ENCODE assay signal across 27 cellular contexts in genomic region chr9:16363073-16363781, GRCh38.
DNase-seq lines count a peak whose midpoint lies in the region; ATAC-seq, FAIRE-seq and TF ChIP-seq lines count a peak whose summit lies in the region.
"Had no signal": no experiment of that assay in that cellular context is flagged by ENCODE, and none has a peak within 500 bp of the region (broad histone marks: within the 10 kb centered on the region; RNA-seq: fewer than 3 reads in every experiment).

No MANE protein-coding gene starts in this region.

- CTCF ChIA-PET in endothelial cell of umbilical vein (lab: Charles Lee) = interaction anchor here (1.4 kb wide), 2 partner anchors 10 to 27 kb away, joined by 3 to 7 read pairs; no protein-coding TSS in a partner anchor

- TF ChIP-seq CTCF in endothelial cell of umbilical vein (IDR thresholded peaks at IDR 0.05; ENCODE audit: extremely low read depth in 1 of 2, insufficient read depth in 1 of 2, low read depth in 1 of 2, low read length in 2 of 2) = no peak
- no peak for TF ChIP-seq CTCF in uterus (IDR thresholded peaks at IDR 0.05)
- TF ChIP-seq CTCF in WERI-Rb-1 (IDR thresholded peaks at IDR 0.05; ENCODE audit: low read depth, low read length) = no peak

- POLR2A ChIA-PET in endothelial cell of umbilical vein (lab: Charles Lee) = interaction anchor here (0.5 kb wide), 1 partner anchor 363 kb away, joined by 3 read pairs; no protein-coding TSS in a partner anchor

- H3K9ac ChIP-seq in endothelial cell of umbilical vein (replicated peaks; ENCODE audit: extremely low read depth, insufficient read depth, low read length) = no peak overlapping the region

- ATAC-seq in left ventricle myocardium superior = peak; percentile 43
- ATAC-seq in left cardiac atrium = no peak
- no peak for ATAC-seq in GM21717 (IDR thresholded peaks at IDR 0.05; ENCODE audit: unreplicated experiment)
- no peak for ATAC-seq in HG02885 (IDR thresholded peaks at IDR 0.05; ENCODE audit: poor library complexity, unreplicated experiment)
- ATAC-seq: A549; CD8-positive, alpha-beta T cell; GM12878; PC-3 had no signal

- H3K27ac ChIP-seq in endothelial cell of umbilical vein (ENCODE audit: insufficient read depth, low read depth, low read length) (no peak overlapping the region), uterus (peak overlapping the region; percentile 1 to 37), WERI-Rb-1 (no peak overlapping the region)
- H3K27ac ChIP-seq: HL-60, SJSA1 had no signal

- H3K4me2 ChIP-seq in endothelial cell of umbilical vein (ENCODE audit: insufficient read depth, low read length) = no peak overlapping the region
- H3K4me2 ChIP-seq: A549 had no signal

- H4K20me1 ChIP-seq in endothelial cell of umbilical vein (replicated peaks; ENCODE audit: control insufficient read depth, extremely low read depth, insufficient read depth, low read length) = no peaks in the 10 kb centered on the region

- no TSS peak for BruUV-seq in endothelial cell of umbilical vein (replicated peaks; lab: Mats Ljungman, UMichigan)

- no peaks in the 10 kb centered on the region for H3K9me3 ChIP-seq in endothelial cell of umbilical vein (replicated peaks; ENCODE audit: control insufficient read depth, insufficient read depth, low read length)
- H3K9me3 ChIP-seq in uterus = no peaks in the 10 kb centered on the region
- no peaks in the 10 kb centered on the region for H3K9me3 ChIP-seq in WERI-Rb-1 (ENCODE audit: severe bottlenecking)
- H3K9me3 ChIP-seq: Caco-2, SJSA1 had no signal

- intact Hi-C loops in left ventricle myocardium superior (cut with micrococcal nuclease) = no loop called here
- intact Hi-C loops in left cardiac atrium (cut with DNase I) = no loop called here
- intact Hi-C loops in endothelial cell of umbilical vein (cut with micrococcal nuclease) = loop anchor here (2.0 to 10.0 kb wide), 2 partner anchors 18 to 168 kb away; no protein-coding TSS in a partner anchor
- intact Hi-C loops in uterus (cut with DNase I; ENCODE audit: low total_unique reads) = no loop called here

- no peak for DNase-seq in left ventricle myocardium superior
- DNase-seq in left cardiac atrium = no peak
- peak; percentile 60 for DNase-seq in endothelial cell of umbilical vein (ENCODE audit: low read depth, low spot score)
- DNase-seq in lung microvascular endothelial cell (ENCODE audit: low read depth in 2 of 2) = peak; percentile 58 to 71
- DNase-seq in uterus = no peak
- no peak for DNase-seq in WERI-Rb-1
- DNase-seq: C1 segment of cervical spinal cord; Caco-2; DMS 273 treated with DMSO at 0.1 percent for 48 hours; DMS79; EL; GDM1; NCI-H1048; NCI-H1694; NCI-H2029 treated with DMSO at 0.1 percent for 48 hours; NCI-H446 treated with DMSO at 0.1 percent for 48 hours; NCI-H526; NCI-H82; NK-92 treated with Interleukin-12 subunit alpha and Interleukin-12 subunit beta, amount 100 ng/mL, for 24 hours; PC-3 had no signal

- FAIRE-seq in endothelial cell of umbilical vein (lab: Jason Lieb, UNC) = peak; percentile 33
- FAIRE-seq: A549, GM12878 had no signal

- no peak for TF ChIP-seq POLR2A in endothelial cell of umbilical vein (IDR thresholded peaks at IDR 0.05; ENCODE audit: low read depth, low read length)
- no peak for TF ChIP-seq POLR2A in uterus (IDR thresholded peaks at IDR 0.05)

- H3K79me2 ChIP-seq in endothelial cell of umbilical vein (ENCODE audit: control insufficient read depth, insufficient read depth, low read length) = no peaks in the 10 kb centered on the region

- peak overlapping the region; percentile 26 for H2AFZ ChIP-seq in endothelial cell of umbilical vein (ENCODE audit: low read depth, low read length)

- H3K27me3 ChIP-seq in endothelial cell of umbilical vein (ENCODE audit: control insufficient read depth in 2 of 2, insufficient read depth in 2 of 2, low read length in 2 of 2) = no peaks in the 10 kb centered on the region
- H3K27me3 ChIP-seq in uterus = no peaks in the 10 kb centered on the region
- H3K27me3 ChIP-seq in WERI-Rb-1 (ENCODE audit: insufficient read depth, low read depth, severe bottlenecking) = no peaks in the 10 kb centered on the region
- H3K27me3 ChIP-seq: SJSA1 had no signal

- H3K36me3 ChIP-seq in endothelial cell of umbilical vein (ENCODE audit: control insufficient read depth in 2 of 2, extremely low read depth in 1 of 2, insufficient read depth in 2 of 2, low read length in 2 of 2) (no peaks in the 10 kb centered on the region), uterus (no peaks in the 10 kb centered on the region), WERI-Rb-1 (no peaks in the 10 kb centered on the region)
- H3K36me3 ChIP-seq: SJSA1 had no signal

- H3K4me1 ChIP-seq in endothelial cell of umbilical vein (ENCODE audit: control insufficient read depth, extremely low read depth, insufficient read depth, low read length) = peaks cover 34% of the 10 kb centered on the region
- H3K4me1 ChIP-seq in uterus = no peaks in the 10 kb centered on the region
- H3K4me1 ChIP-seq: Caco-2 had no signal

- H3K4me3 ChIP-seq in endothelial cell of umbilical vein (replicated peaks in 1 of 3; ENCODE audit: insufficient read depth in 1 of 3, low read depth in 1 of 3, low read length in 3 of 3) (no peak overlapping the region), uterus (no peak overlapping the region), WERI-Rb-1 (ENCODE audit: low read depth, low read length) (no peak overlapping the region)
- H3K4me3 ChIP-seq: A549, GM12878, SJSA1 had no signal

- dilution Hi-C loops in endothelial cell of umbilical vein (cut with MboI; ENCODE audit: extremely low pct_ligation_motif_present, low sequenced_read_pairs) = no loop called here

- H3K9me1 ChIP-seq in endothelial cell of umbilical vein (replicated peaks; ENCODE audit: control insufficient read depth, extremely low read depth, insufficient read depth, low read length) = no peaks in the 10 kb centered on the region

TF ChIP-seq in endothelial cell of umbilical vein, 7 proteins besides CTCF, POLR2A, EP300 and RAD21:
- no peak for TF ChIP-seq MAX (IDR thresholded peaks at IDR 0.05; ENCODE audit: insufficient read depth, insufficient read length)
- TF ChIP-seq POLR2AphosphoS5 (IDR thresholded peaks at IDR 0.05; ENCODE audit: insufficient read depth, low read depth, low read length) = no peak
- no peak for TF ChIP-seq FOS (IDR thresholded peaks at IDR 0.05; ENCODE audit: borderline replicate concordance, insufficient read depth, low read length)
- TF ChIP-seq EZH2 (IDR thresholded peaks at IDR 0.05; ENCODE audit: borderline replicate concordance, low read depth, low read length, severe bottlenecking) = no peak
- TF ChIP-seq MYC (IDR thresholded peaks at IDR 0.05; ENCODE audit: low read depth, low read length) = no peak
- no peak for TF ChIP-seq GATA2 (IDR thresholded peaks at IDR 0.05; ENCODE audit: insufficient read depth, insufficient read length, low read depth, low read length)
- no peak for TF ChIP-seq JUN (IDR thresholded peaks at IDR 0.05; ENCODE audit: borderline replicate concordance, insufficient read depth, insufficient read length, low read depth)
TF ChIP-seq in endothelial cell of umbilical vein: peak in this region for 0.

Comparison
In these comparisons a context has a peak if more than half of its experiments do, and no peak if none do; other contexts are left out.
1. DNase-seq: peak in endothelial cell of umbilical vein (single experiment) and lung microvascular endothelial cell (2 of 2); none in left ventricle myocardium superior (single experiment), left cardiac atrium (single experiment), uterus (0 of 2) and WERI-Rb-1 (single experiment).
2. H3K27ac ChIP-seq: peak in uterus (2 of 2); none in endothelial cell of umbilical vein (single experiment) and WERI-Rb-1 (single experiment).